Comparison of ENCODE assay signal across 8 cellular contexts in genomic region chr14:104977008-104977680, GRCh38. TPM values are rescaled to one million over a fixed set of nuclear protein-coding genes. Genes with fewer than 3 reads are reported as not detected.
DNase-seq lines count a peak whose midpoint lies in the region; ATAC-seq and TF ChIP-seq lines count a peak whose summit lies in the region.

No MANE protein-coding gene starts in this region.

- H3K27ac ChIP-seq in GM23248 (no peak overlapping the region), gastrocnemius medialis (no peak overlapping the region)

- H2AFZ ChIP-seq in GM23248 = no peak overlapping the region

- peaks cover 9% of the 10 kb centered on the region for H3K4me1 Mint-ChIP-seq in activated T-cell treated with anti-CD3 and anti-CD28 coated beads, Interleukin-2, amount 50 U/mL, for 4 hours (ENCODE audit: low read depth)

- TF ChIP-seq POLR2A in gastrocnemius medialis (IDR thresholded peaks at IDR 0.05) = no peak

- no peaks in the 10 kb centered on the region for H3K36me3 Mint-ChIP-seq in activated T-cell treated with anti-CD3 and anti-CD28 coated beads, Interleukin-2, amount 50 U/mL, for 4 hours (ENCODE audit: insufficient read depth)

- H3K4me3 Mint-ChIP-seq in activated T-cell treated with anti-CD3 and anti-CD28 coated beads, Interleukin-2, amount 50 U/mL, for 4 hours = peak overlapping the region; percentile 75

- H3K79me2 ChIP-seq in GM23248 (ENCODE audit: insufficient read depth) = no peaks in the 10 kb centered on the region

- WGBS in GM23248 (ENCODE audit: low coverage in 1 of 2, low lambda C conversion rate in 2 of 2, missing lambda C conversion rate in 2 of 2), 2 experiments = 70 to 81% methylated on average over 11 of the region's 11 CpGs

- H3K9me3 Mint-ChIP-seq in activated T-cell treated with anti-CD3 and anti-CD28 coated beads, Interleukin-2, amount 50 U/mL, for 4 hours = no peaks in the 10 kb centered on the region

- no peak for ATAC-seq in activated T-cell treated with anti-CD3 and anti-CD28 coated beads, Interleukin-2, amount 50 U/mL, for 4 hours
- ATAC-seq in left cardiac atrium (no peak), gastrocnemius medialis (no peak), HG02798 (IDR thresholded peaks at IDR 0.05; ENCODE audit: poor library complexity, unreplicated experiment) (no peak)

- no peaks in the 10 kb centered on the region for H3K9me2 ChIP-seq in GM23248 (ENCODE audit: insufficient read depth)

- no peak for TF ChIP-seq CTCF in gastrocnemius medialis (IDR thresholded peaks at IDR 0.05 in 4 of 5, conservative IDR thresholded peaks at IDR 0.05 in 1 of 5)

- in situ Hi-C loops in GM23248 (cut with MboI) = no loop called here
- in situ Hi-C loops in gastrocnemius medialis (cut with MboI; ENCODE audit: low sequenced_read_pairs in 4 of 4) = no loop called here

- H3F3A ChIP-seq in GM23248 (ENCODE audit: insufficient read depth) = no peaks in the 10 kb centered on the region

- H3K27me3 ChIP-seq in GM23248 (replicated peaks; ENCODE audit: insufficient read depth) (no peaks in the 10 kb centered on the region), gastrocnemius medialis (peaks cover 0 to 13% (median 8%) of the 10 kb centered on the region in 3 donors)

- H3K9me3 ChIP-seq in GM23248 (ENCODE audit: low read depth) (no peaks in the 10 kb centered on the region), gastrocnemius medialis (no peaks in the 10 kb centered on the region)

- peak overlapping the region; percentile 73 for H3K4me2 ChIP-seq in GM23248 (ENCODE audit: unreplicated experiment)

- H3K4me3 ChIP-seq in GM23248 (peak overlapping the region; percentile 68), gastrocnemius medialis (peak overlapping the region; percentile 41 to 54 (median 48))

- intact Hi-C loops in left cardiac atrium (cut with DNase I) = loop anchor here (2.0 to 10.0 kb wide), 4 partner anchors 68 to 308 kb away; no protein-coding TSS in a partner anchor
- intact Hi-C loops in gastrocnemius medialis (cut with DNase I; ENCODE audit: low total_unique reads) = no loop called here

- peaks cover 29% of the 10 kb centered on the region for H3K27me3 Mint-ChIP-seq in activated T-cell treated with anti-CD3 and anti-CD28 coated beads, Interleukin-2, amount 50 U/mL, for 4 hours (ENCODE audit: low read depth)

- H3K4me1 ChIP-seq in GM23248 (ENCODE audit: insufficient read depth) (peaks cover 18% of the 10 kb centered on the region), gastrocnemius medialis (peaks cover 18% of the 10 kb centered on the region in 2 donors)

- DNase-seq in GM23248 = no peak
- no peak for DNase-seq in activated T-cell treated with anti-CD3 and anti-CD28 coated beads, Interleukin-2, amount 50 U/mL, for 4 hours
- peak; percentile 25 for DNase-seq in left cardiac atrium
- DNase-seq in gastrocnemius medialis = no peak
- DNase-seq in epidermal melanocyte (ENCODE audit: insufficient read length, low spot score) = no peak
- DNase-seq in occipital lobe (lab: John Stamatoyannopoulos, UW) = no peak
- no peak for DNase-seq in anterior cingulate cortex (lab: John Stamatoyannopoulos, UW)

- no peaks in the 10 kb centered on the region for H4K20me1 ChIP-seq in GM23248 (ENCODE audit: insufficient read depth)

- no peaks in the 10 kb centered on the region for H3K36me3 ChIP-seq in GM23248 (ENCODE audit: low read depth)
- H3K36me3 ChIP-seq in gastrocnemius medialis = no peaks in the 10 kb centered on the region

- 0 out of 2 replicates have a peak overlapping the region, but pooled peaks have one; percentile 48 for H3K9ac ChIP-seq in GM23248

RNA-seq across cellular contexts. Expression of gene AHNAK2, which starts 1.0 kb away (rescaled TPM):
- total RNA-seq in GM23248 (2014; rRNA removed; shearing (Covaris generic)) = 58.0 and 64.9 TPM in 2 replicates
- 38.3 and 38.9 TPM in 2 replicates for polyA plus RNA-seq in GM23248 (2016; fragmentation: Nextera tagmentation; extraction: Ambion mirVana)
- total RNA-seq in activated T-cell treated with anti-CD3 and anti-CD28 coated beads, Interleukin-2, amount 50 U/mL, for 4 hours = under 1 TPM; under 0.01 to 0.08 (median 0.05) TPM
- total RNA-seq in left cardiac atrium (1 to 10 TPM; 7.1 to 9.7 TPM), gastrocnemius medialis (1 to 10 TPM; 2.0 to 8.6 (median 3.4) TPM), occipital lobe (20.6 TPM)

RNA-seq across cellular contexts. Expression of gene CLBA1, which starts 8.4 kb away (rescaled TPM):
- total RNA-seq in GM23248 (2014; rRNA removed; shearing (Covaris generic)) = 10.4 and 13.5 TPM in 2 replicates
- 7.7 and 11.5 TPM in 2 replicates for polyA plus RNA-seq in GM23248 (2016; fragmentation: Nextera tagmentation; extraction: Ambion mirVana)
- 1 to 10 TPM; 2.9 to 3.8 (median 3.3) TPM for total RNA-seq in activated T-cell treated with anti-CD3 and anti-CD28 coated beads, Interleukin-2, amount 50 U/mL, for 4 hours
- 1 to 10 TPM; 1.9 TPM for total RNA-seq in left cardiac atrium
- 1 to 10 TPM in 3 of 4 donors, under 1 TPM in 1; 0.71 to 4.0 (median 3.3) TPM for total RNA-seq in gastrocnemius medialis
- 10.1 TPM for total RNA-seq in occipital lobe

RNA-seq across cellular contexts. Expression of gene CDCA4, which starts 43.7 kb away (rescaled TPM):
- 25.5 and 27.5 TPM in 2 replicates for total RNA-seq in GM23248 (2014; rRNA removed; shearing (Covaris generic))
- 24.0 and 26.8 TPM in 2 replicates for polyA plus RNA-seq in GM23248 (2016; fragmentation: Nextera tagmentation; extraction: Ambion mirVana)
- 10 to 100 TPM; 55.1 to 72.2 (median 58.3) TPM for total RNA-seq in activated T-cell treated with anti-CD3 and anti-CD28 coated beads, Interleukin-2, amount 50 U/mL, for 4 hours
- 1 to 10 TPM; 3.2 to 3.3 TPM for total RNA-seq in left cardiac atrium
- 1 to 10 TPM in 3 of 4 donors, under 1 TPM in 1; 0.71 to 2.2 (median 1.8) TPM for total RNA-seq in gastrocnemius medialis
- total RNA-seq in occipital lobe = 11.1 TPM

RNA-seq across cellular contexts. Expression of gene PLD4, which starts 52.5 kb away (rescaled TPM):
- total RNA-seq in GM23248 (2014; rRNA removed; shearing (Covaris generic)) = not detected in 2 replicates
- not detected in 2 replicates for polyA plus RNA-seq in GM23248 (2016; fragmentation: Nextera tagmentation; extraction: Ambion mirVana)
- total RNA-seq in activated T-cell treated with anti-CD3 and anti-CD28 coated beads, Interleukin-2, amount 50 U/mL, for 4 hours = under 1 TPM in 1 of 3 donors, not detected in 2; 0.08 TPM
- total RNA-seq in left cardiac atrium = under 1 TPM; 0.13 to 0.24 TPM
- total RNA-seq in gastrocnemius medialis = not detected
- 5.8 TPM for total RNA-seq in occipital lobe
